27 cellular contexts compared by ENCODE assay signal in the genomic region with DNA sequence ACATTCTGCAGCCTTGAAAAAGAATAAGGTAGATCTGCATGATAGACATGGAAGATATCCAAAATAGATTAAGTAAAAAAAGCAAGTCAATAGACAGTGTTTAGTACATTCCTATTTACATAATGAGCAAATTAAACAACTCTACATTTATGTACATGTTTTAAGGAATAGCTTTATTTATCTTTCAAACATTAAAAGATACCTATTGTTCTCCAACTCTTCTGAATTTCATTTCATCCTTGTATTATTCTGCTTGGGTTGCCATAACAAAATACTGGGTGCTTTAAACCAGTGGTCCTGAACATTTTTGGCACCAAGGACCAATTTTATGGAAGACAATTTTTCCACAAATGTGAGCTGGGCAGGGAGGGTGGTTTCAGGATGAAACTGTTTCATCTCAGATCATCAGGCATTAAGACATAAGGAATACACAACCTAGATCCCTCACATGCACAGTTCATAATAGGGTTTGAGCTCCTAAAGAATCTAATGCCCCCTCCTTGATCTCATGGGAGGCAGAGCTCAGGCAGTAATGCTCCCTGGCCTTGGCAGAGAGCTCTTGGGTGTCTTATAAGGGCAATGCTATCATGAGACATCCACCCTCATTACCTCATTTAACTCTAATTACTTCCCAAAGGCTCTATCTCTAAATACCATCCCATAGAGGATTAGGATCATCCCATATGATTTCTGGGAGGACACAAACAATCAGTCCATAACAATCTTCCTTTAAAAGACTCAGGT.
"Had no signal": no experiment of that assay in that cellular context is flagged by ENCODE, and none has a peak within 500 bp of the region (broad histone marks: within the 10 kb centered on the region; RNA-seq: fewer than 3 reads in every experiment).

No MANE protein-coding gene starts in this region.

- H3K4me1 ChIP-seq: ascending aorta, body of pancreas had no signal

- H3K27ac Mint-ChIP-seq: activated CD4-positive, alpha-beta T cell treated with anti-CD3 and anti-CD28 coated beads for 36 hours; activated CD8-positive, alpha-beta T cell treated with anti-CD3 and anti-CD28 coated beads for 36 hours; activated naive CD4-positive, alpha-beta T cell treated with anti-CD3 and anti-CD28 coated beads, Interleukin-2, amount 50 U/mL, for 72 hours; activated naive CD8-positive, alpha-beta T cell treated with anti-CD3 and anti-CD28 coated beads, Interleukin-2, amount 50 U/mL, for 24 hours; T-cell had no signal

- DNase-seq: activated CD4-positive, alpha-beta T cell treated with anti-CD3 and anti-CD28 coated beads for 36 hours; activated CD8-positive, alpha-beta memory T cell treated with anti-CD3 and anti-CD28 coated beads, Interleukin-2, amount 50 U/mL, for 48 hours; activated CD8-positive, alpha-beta T cell treated with anti-CD3 and anti-CD28 coated beads for 36 hours; activated effector memory CD4-positive, alpha-beta T cell treated with Interleukin-2 at 50 U/mL for 16 hours; activated naive CD4-positive, alpha-beta T cell treated with Interleukin-2 at 50 U/mL for 16 hours; activated naive CD8-positive, alpha-beta T cell treated with anti-CD3 and anti-CD28 coated beads, Interleukin-2, amount 50 U/mL, for 24 hours; activated T-cell treated with anti-CD3 and anti-CD28 coated beads, Interleukin-2, amount 50 U/mL, for 1 hour; amniotic stem cell; body of pancreas; central memory CD4-positive, alpha-beta T cell; Kasumi-1; KBM-7; NCI-H1048; NCI-H1930; NCI-H2171; NCI-H2227 treated with DMSO at 0.1 percent for 48 hours; NCI-H446 treated with DMSO at 0.1 percent for 48 hours; NCI-H524 treated with DMSO at 0.1 percent for 48 hours; NCI-H748 treated with DMSO at 0.1 percent for 48 hours; T-cell; T1000 had no signal

- H3K27me3 ChIP-seq: ascending aorta, body of pancreas had no signal

- H3K36me3 ChIP-seq: ascending aorta had no signal

- H3K9me3 Mint-ChIP-seq: activated CD8-positive, alpha-beta T cell treated with anti-CD3 and anti-CD28 coated beads for 36 hours; activated naive CD4-positive, alpha-beta T cell treated with anti-CD3 and anti-CD28 coated beads, Interleukin-2, amount 50 U/mL, for 72 hours; activated naive CD8-positive, alpha-beta T cell treated with anti-CD3 and anti-CD28 coated beads, Interleukin-2, amount 50 U/mL, for 24 hours; T-cell had no signal

- H3K4me1 Mint-ChIP-seq: activated CD4-positive, alpha-beta T cell treated with anti-CD3 and anti-CD28 coated beads for 36 hours; activated naive CD8-positive, alpha-beta T cell treated with anti-CD3 and anti-CD28 coated beads, Interleukin-2, amount 50 U/mL, for 24 hours; T-cell had no signal

- H3K27me3 Mint-ChIP-seq: activated CD4-positive, alpha-beta T cell treated with anti-CD3 and anti-CD28 coated beads for 36 hours; activated CD8-positive, alpha-beta T cell treated with anti-CD3 and anti-CD28 coated beads for 36 hours; activated naive CD8-positive, alpha-beta T cell treated with anti-CD3 and anti-CD28 coated beads, Interleukin-2, amount 50 U/mL, for 24 hours; T-cell had no signal

- FAIRE-seq: bronchial epithelial cell, TTC549 had no signal

- H3K4me3 ChIP-seq: ascending aorta, body of pancreas, SK-N-MC had no signal

- H3K27ac ChIP-seq: ascending aorta, body of pancreas, SK-N-MC had no signal

- ATAC-seq: activated CD8-positive, alpha-beta T cell treated with anti-CD3 and anti-CD28 coated beads for 36 hours; activated naive CD8-positive, alpha-beta T cell treated with anti-CD3 and anti-CD28 coated beads, Interleukin-2, amount 50 U/mL, for 24 hours; body of pancreas; Right ventricle myocardium inferior; T-cell had no signal

- H3K36me3 Mint-ChIP-seq: activated naive CD4-positive, alpha-beta T cell treated with anti-CD3 and anti-CD28 coated beads, Interleukin-2, amount 50 U/mL, for 72 hours; T-cell had no signal

- H3K4me3 Mint-ChIP-seq: activated CD4-positive, alpha-beta T cell treated with anti-CD3 and anti-CD28 coated beads for 36 hours; activated CD8-positive, alpha-beta T cell treated with anti-CD3 and anti-CD28 coated beads for 36 hours; activated naive CD8-positive, alpha-beta T cell treated with anti-CD3 and anti-CD28 coated beads, Interleukin-2, amount 50 U/mL, for 24 hours; T-cell had no signal

- H3K9me3 ChIP-seq: ascending aorta, body of pancreas had no signal
